ENCODE assay signal across 2 cellular contexts in the genomic region with DNA sequence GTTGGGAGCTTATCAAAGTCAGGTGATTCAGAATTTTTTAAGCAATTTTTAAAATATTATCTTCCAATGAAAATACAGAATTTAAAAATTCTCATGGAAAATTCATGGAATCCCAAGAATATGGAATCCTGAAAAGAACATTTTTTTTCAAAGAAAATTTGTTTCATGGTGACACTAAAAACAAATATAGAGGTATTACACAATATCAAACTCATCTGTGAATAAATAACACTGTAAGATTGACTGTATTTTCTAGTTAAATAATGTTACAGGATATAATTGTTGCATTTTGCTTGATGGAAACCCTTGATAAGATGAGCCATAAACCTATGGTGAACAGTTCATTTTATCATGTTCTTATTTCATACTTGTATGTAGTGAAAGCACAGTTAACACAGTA.
TF ChIP-seq lines count a peak whose summit lies in the region.

No MANE protein-coding gene starts in this region.

TF ChIP-seq in HepG2, 621 proteins besides CTCF, POLR2A, EP300 and RAD21:
- peak; percentile 36; the same call in 1 of the 2 replicates for TF ChIP-seq CEBPB (IDR thresholded peaks at IDR 0.05; ENCODE audit: borderline replicate concordance, low read depth, low read length)
- TF ChIP-seq, protein P1, sequence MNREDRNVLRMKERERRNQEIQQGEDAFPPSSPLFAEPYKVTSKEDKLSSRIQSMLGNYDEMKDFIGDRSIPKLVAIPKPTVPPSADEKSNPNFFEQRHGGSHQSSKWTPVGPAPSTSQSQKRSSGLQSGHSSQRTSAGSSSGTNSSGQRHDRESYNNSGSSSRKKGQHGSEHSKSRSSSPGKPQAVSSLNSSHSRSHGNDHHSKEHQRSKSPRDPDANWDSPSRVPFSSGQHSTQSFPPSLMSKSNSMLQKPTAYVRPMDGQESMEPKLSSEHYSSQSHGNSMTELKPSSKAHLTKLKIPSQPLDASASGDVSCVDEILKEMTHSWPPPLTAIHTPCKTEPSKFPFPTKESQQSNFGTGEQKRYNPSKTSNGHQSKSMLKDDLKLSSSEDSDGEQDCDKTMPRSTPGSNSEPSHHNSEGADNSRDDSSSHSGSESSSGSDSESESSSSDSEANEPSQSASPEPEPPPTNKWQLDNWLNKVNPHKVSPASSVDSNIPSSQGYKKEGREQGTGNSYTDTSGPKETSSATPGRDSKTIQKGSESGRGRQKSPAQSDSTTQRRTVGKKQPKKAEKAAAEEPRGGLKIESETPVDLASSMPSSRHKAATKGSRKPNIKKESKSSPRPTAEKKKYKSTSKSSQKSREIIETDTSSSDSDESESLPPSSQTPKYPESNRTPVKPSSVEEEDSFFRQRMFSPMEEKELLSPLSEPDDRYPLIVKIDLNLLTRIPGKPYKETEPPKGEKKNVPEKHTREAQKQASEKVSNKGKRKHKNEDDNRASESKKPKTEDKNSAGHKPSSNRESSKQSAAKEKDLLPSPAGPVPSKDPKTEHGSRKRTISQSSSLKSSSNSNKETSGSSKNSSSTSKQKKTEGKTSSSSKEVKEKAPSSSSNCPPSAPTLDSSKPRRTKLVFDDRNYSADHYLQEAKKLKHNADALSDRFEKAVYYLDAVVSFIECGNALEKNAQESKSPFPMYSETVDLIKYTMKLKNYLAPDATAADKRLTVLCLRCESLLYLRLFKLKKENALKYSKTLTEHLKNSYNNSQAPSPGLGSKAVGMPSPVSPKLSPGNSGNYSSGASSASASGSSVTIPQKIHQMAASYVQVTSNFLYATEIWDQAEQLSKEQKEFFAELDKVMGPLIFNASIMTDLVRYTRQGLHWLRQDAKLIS (CRISPR knock-in tag; IDR thresholded peaks at IDR 0.05): no peak
- no peak for TF ChIP-seq RFXANK (CRISPR knock-in tag; IDR thresholded peaks at IDR 0.05)
- TF ChIP-seq, protein P2, sequence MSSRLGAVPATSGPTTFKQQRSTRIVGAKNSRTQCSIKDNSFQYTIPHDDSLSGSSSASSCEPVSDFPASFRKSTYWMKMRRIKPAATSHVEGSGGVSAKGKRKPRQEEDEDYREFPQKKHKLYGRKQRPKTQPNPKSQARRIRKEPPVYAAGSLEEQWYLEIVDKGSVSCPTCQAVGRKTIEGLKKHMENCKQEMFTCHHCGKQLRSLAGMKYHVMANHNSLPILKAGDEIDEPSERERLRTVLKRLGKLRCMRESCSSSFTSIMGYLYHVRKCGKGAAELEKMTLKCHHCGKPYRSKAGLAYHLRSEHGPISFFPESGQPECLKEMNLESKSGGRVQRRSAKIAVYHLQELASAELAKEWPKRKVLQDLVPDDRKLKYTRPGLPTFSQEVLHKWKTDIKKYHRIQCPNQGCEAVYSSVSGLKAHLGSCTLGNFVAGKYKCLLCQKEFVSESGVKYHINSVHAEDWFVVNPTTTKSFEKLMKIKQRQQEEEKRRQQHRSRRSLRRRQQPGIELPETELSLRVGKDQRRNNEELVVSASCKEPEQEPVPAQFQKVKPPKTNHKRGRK (CRISPR knock-in tag; IDR thresholded peaks at IDR 0.05): no peak
TF ChIP-seq in HepG2: peak in this region for 1.

TF ChIP-seq in IMR-90, 13 proteins besides CTCF, POLR2A, EP300 and RAD21:
- TF ChIP-seq CEBPB (IDR thresholded peaks at IDR 0.05; ENCODE audit: low read depth, low read length) (peak; percentile 55; the same call in 1 of the 2 replicates), RCOR1 (IDR thresholded peaks at IDR 0.05; ENCODE audit: insufficient replicate concordance, low read length) (no peak)
